8 cellular contexts compared by ENCODE assay signal in the genomic region with DNA sequence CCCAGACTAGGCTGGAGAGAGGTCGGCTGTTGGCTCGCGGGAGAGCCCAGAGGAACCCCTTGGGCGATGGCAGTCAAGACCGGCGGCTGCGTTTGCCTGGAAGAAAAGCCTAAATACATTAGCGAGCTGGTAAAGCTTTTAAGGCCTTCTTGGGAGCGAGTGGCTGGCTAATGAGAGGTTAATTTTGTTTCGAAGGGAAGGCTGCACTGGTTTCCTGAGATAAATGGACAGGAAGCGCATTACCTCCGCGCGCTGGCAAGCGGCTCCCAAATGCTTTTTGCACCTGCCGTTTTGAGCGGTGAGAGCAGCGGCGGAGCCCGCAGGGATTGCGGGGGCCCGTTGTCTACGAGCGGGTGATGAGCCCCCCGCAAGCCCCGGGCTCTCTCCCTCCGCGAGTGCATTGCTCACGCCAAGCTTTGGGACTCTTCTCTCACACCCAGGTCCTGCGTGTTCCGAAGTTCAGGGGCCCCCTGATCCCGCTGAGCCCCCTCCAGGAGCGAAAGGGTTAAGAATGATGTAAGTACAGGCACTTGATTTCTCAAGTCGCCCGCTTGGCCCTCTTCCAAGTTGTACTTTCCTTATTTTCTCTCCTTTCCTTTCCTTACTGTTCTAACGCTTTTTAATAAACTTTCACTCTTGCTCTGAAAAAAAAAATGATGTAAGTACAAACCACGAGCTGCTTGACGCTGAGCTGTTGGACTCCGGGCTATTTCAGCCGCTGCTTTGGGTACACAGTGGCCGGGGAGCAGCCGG. TPM values are rescaled to one million over a fixed set of nuclear protein-coding genes. Genes with fewer than 3 reads are reported as not detected.
DNase-seq lines count a peak whose midpoint lies in the region; ATAC-seq and TF ChIP-seq lines count a peak whose summit lies in the region.

No MANE protein-coding gene starts in this region.

- H3K4me3 ChIP-seq in KMS-11 (IDR thresholded peaks at IDR 0.05; ENCODE audit: insufficient read depth, low read depth, low read length) (no peak overlapping the region), lower leg skin (ENCODE audit: low read depth, poor library complexity, severe bottlenecking) (peak overlapping the region; percentile 47)

- H2AFZ ChIP-seq in KMS-11 (ENCODE audit: low read depth) = peak overlapping the region; percentile 97

- H3K9ac ChIP-seq in KMS-11 = peak overlapping the region; percentile 28; the same call in 1 of the 2 replicates

- H3K4me1 ChIP-seq in KMS-11 (ENCODE audit: low read depth, poor library complexity, severe bottlenecking) = peaks cover 13% of the 10 kb centered on the region

- no peaks in the 10 kb centered on the region for H3K27me3 ChIP-seq in KMS-11 (ENCODE audit: insufficient read depth, low read depth)

- peak overlapping the region; percentile 81 for H3K4me2 ChIP-seq in KMS-11

- H4K20me1 ChIP-seq in KMS-11 (ENCODE audit: insufficient read depth) = peaks cover 5% of the 10 kb centered on the region

- peaks cover 9% of the 10 kb centered on the region for H3K79me2 ChIP-seq in KMS-11 (ENCODE audit: insufficient read depth, low read depth)

- no peak overlapping the region for H3K27ac ChIP-seq in KMS-11
- H3K27ac ChIP-seq in cingulate gyrus (ENCODE audit: low read depth, low read length) = peak overlapping the region; percentile 72

- intact Hi-C loops in lower leg skin (cut with DNase I; ENCODE audit: low total_unique reads) = loop anchor here (5.0 kb wide), 1 partner anchor 157 kb away; the partner anchor contains the start of gene CHD1

- WGBS in lower leg skin, 2 donors = 0% methylated on average over 30 to 41 of the region's 42 CpGs

- no peaks in the 10 kb centered on the region for H3K36me3 ChIP-seq in KMS-11 (ENCODE audit: insufficient read depth)

- TF ChIP-seq POLR2A in lower leg skin (IDR thresholded peaks at IDR 0.05) = no peak

- no peak for ATAC-seq in HG03196 (IDR thresholded peaks at IDR 0.05; ENCODE audit: unreplicated experiment)

- no peak for TF ChIP-seq CTCF in KMS-11 (conservative IDR thresholded peaks at IDR 0.05; ENCODE audit: low read depth, low read length)
- TF ChIP-seq CTCF in lower leg skin (IDR thresholded peaks at IDR 0.05) = no peak

- DNase-seq in DMS114 treated with DMSO at 0.1 percent for 48 hours (lab: John Stamatoyannopoulos, UW; ENCODE audit: unreplicated experiment) = peak; percentile 34
- DNase-seq in SW 1271 (lab: John Stamatoyannopoulos, UW) = peak; percentile 41 to 77
- DNase-seq in lower leg skin (ENCODE audit: low spot score in 2 of 2) = peak; percentile 49 to 92
- peak in 5 of 6 experiments; percentile 13 to 47 (median 36) for DNase-seq in stimulated activated naive CD4-positive, alpha-beta T cell (lab: John Stamatoyannopoulos, UW)
- DNase-seq in effector CD4-positive, alpha-beta T cell = no peak

RNA-seq across cellular contexts. Expression of gene RGMB, which starts 3.1 kb away (rescaled TPM):
- total RNA-seq in lower leg skin = 10 to 100 TPM; 58.5 to 75.3 (median 69.6) TPM
